In genomic region chr4:26584725-26585124, GRCh38 we compare ENCODE assay signal across 9 cellular contexts. TPM values are rescaled to one million over a fixed set of nuclear protein-coding genes. Genes with fewer than 3 reads are reported as not detected.
DNase-seq lines count a peak whose midpoint lies in the region; ATAC-seq and TF ChIP-seq lines count a peak whose summit lies in the region.
"Had no signal": no experiment of that assay in that cellular context is flagged by ENCODE, and none has a peak within 500 bp of the region (broad histone marks: within the 10 kb centered on the region; RNA-seq: fewer than 3 reads in every experiment).

No MANE protein-coding gene starts in this region.

- H3K79me2 ChIP-seq in ACC112 (ENCODE audit: control insufficient read depth, insufficient read depth, low read length, unreplicated experiment) = peaks cover 43% of the 10 kb centered on the region
- H3K79me2 ChIP-seq in mammary epithelial cell (ENCODE audit: insufficient read depth, low read length) = peaks cover 50% of the 10 kb centered on the region

- H3K9me3 ChIP-seq in IMR-90 (ENCODE audit: control insufficient read depth, insufficient read depth, low read length) = no peaks in the 10 kb centered on the region
- H3K9me3 ChIP-seq in mammary epithelial cell (replicated peaks; ENCODE audit: insufficient read depth, low read length) = no peaks in the 10 kb centered on the region
- H3K9me3 ChIP-seq in mucosa of rectum (ENCODE audit: control insufficient read depth in 2 of 2, low read length in 2 of 2) = no peaks in the 10 kb centered on the region

- no peak for TF ChIP-seq POLR2A in IMR-90 (IDR thresholded peaks at IDR 0.05; ENCODE audit: low read depth, low read length)

- H3K4me2 ChIP-seq in IMR-90 (ENCODE audit: low read depth, low read length) (peak overlapping the region; percentile 98), mammary epithelial cell (ENCODE audit: insufficient read depth, low read depth, low read length) (peak overlapping the region; percentile 72)

- no peak for TF ChIP-seq CTCF in IMR-90 (conservative IDR thresholded peaks at IDR 0.05; ENCODE audit: low read depth, low read length)
- TF ChIP-seq CTCF in mammary epithelial cell (conservative IDR thresholded peaks at IDR 0.05 in 1 of 2, IDR thresholded peaks at IDR 0.05 in 1 of 2; ENCODE audit: extremely low read depth in 1 of 2, insufficient read depth in 1 of 2, low read depth in 1 of 2, low read length in 2 of 2) = no peak

- peak overlapping the region; percentile 69 to 76 for H4K8ac ChIP-seq in IMR-90 (ENCODE audit: low read depth in 2 of 2, low read length in 2 of 2)

- H2AFZ ChIP-seq in ACC112 (ENCODE audit: low read length, unreplicated experiment) (peak overlapping the region; percentile 79), IMR-90 (replicated peaks; ENCODE audit: low read length, poor library complexity) (peak overlapping the region; percentile 95), mammary epithelial cell (ENCODE audit: low read depth, low read length) (peak overlapping the region; percentile 97)

- H3K14ac ChIP-seq in IMR-90 (replicated peaks; ENCODE audit: low read depth, low read length) = peak overlapping the region; percentile 30; the same call in 1 of the 2 replicates

- POLR2A ChIA-PET in IMR-90 (lab: Charles Lee; ENCODE audit: unreplicated experiment) = no interaction called here

- BruUV-seq in IMR-90 (replicated peaks; lab: Mats Ljungman, UMichigan) (no TSS peak), mammary epithelial cell (replicated peaks; lab: Mats Ljungman, UMichigan) (no TSS peak)

- CTCF ChIA-PET in IMR-90 (lab: Yijun Ruan, JAX) = no interaction called here
- CTCF ChIA-PET in mammary epithelial cell (lab: Charles Lee; ENCODE audit: low non-redundant PET) = no interaction called here

- DNase-seq in IMR-90 (no peak), mammary epithelial cell (no peak), NCI-H510A (lab: John Stamatoyannopoulos, UW) (no peak), DMS53 (lab: John Stamatoyannopoulos, UW) (no peak), ecto neural progenitor cell (ENCODE audit: low spot score) (no peak)
- DNase-seq: NCI-H1417 treated with DMSO at 0.1 percent for 48 hours had no signal

- peak overlapping the region; percentile 14 for H2BK5ac ChIP-seq in IMR-90 (ENCODE audit: low read depth, low read length, poor library complexity, severe bottlenecking)

- in situ Hi-C loops in IMR-90 (cut with MboI; ENCODE audit: low sequenced_read_pairs) = no loop called here
- in situ Hi-C loops in mammary epithelial cell (cut with MboI; ENCODE audit: low sequenced_read_pairs in 2 of 2) = no loop called here

- TF ChIP-seq RAD21 in IMR-90 (IDR thresholded peaks at IDR 0.05; ENCODE audit: low read length) = no peak

- dilution Hi-C loops in IMR-90 (cut with HindIII; ENCODE audit: low sequenced_read_pairs, unreplicated experiment) (no loop called here), mammary epithelial cell (cut with HindIII; ENCODE audit: low sequenced_read_pairs) (no loop called here)

- no peak for ATAC-seq in IMR-90 (ENCODE audit: low read depth)
- ATAC-seq in HG02981 (IDR thresholded peaks at IDR 0.05; ENCODE audit: unreplicated experiment) = no peak

- peak overlapping the region; percentile 9 for H3K23ac ChIP-seq in IMR-90 (ENCODE audit: low read depth, low read length)

- H3K56ac ChIP-seq in IMR-90 (ENCODE audit: extremely low read depth, insufficient read depth, low read length) = peak overlapping the region; percentile 63; the same call in 1 of the 2 replicates

- H3K27me3 ChIP-seq in ACC112 (ENCODE audit: insufficient read depth, low read length) (no peaks in the 10 kb centered on the region), IMR-90 (ENCODE audit: control insufficient read depth, insufficient read depth, low read length) (no peaks in the 10 kb centered on the region), mammary epithelial cell (ENCODE audit: insufficient read depth, low read length) (no peaks in the 10 kb centered on the region), mucosa of rectum (ENCODE audit: control insufficient read depth in 2 of 2, insufficient read depth in 2 of 2, low read length in 2 of 2) (no peaks in the 10 kb centered on the region)

- H3K79me1 ChIP-seq in IMR-90 (ENCODE audit: low read depth in 1 of 2, low read length in 2 of 2) = peaks cover 17 to 25% of the 10 kb centered on the region in 2 experiments; a peak in 3 of 4 replicates

- no peak overlapping the region for H2BK20ac ChIP-seq in IMR-90 (ENCODE audit: low read depth, low read length)

- H4K20me1 ChIP-seq in IMR-90 (ENCODE audit: insufficient read depth, low read length) (no peaks in the 10 kb centered on the region), mammary epithelial cell (ENCODE audit: insufficient read depth, low read length) (no peaks in the 10 kb centered on the region)

- H2AK9ac ChIP-seq in IMR-90 (replicated peaks; ENCODE audit: low read depth, low read length, poor library complexity) = no peak overlapping the region

- H3K9ac ChIP-seq in IMR-90 (ENCODE audit: low read depth, low read length) (peak overlapping the region; percentile 70), mammary epithelial cell (ENCODE audit: insufficient read depth, low read length) (peak overlapping the region; percentile 82), mucosa of rectum (ENCODE audit: low read depth in 1 of 2, low read length in 2 of 2) (peak overlapping the region in 1 of 2 donors; percentile 69)

- peaks cover 19% of the 10 kb centered on the region for H3K4me1 ChIP-seq in ACC112 (ENCODE audit: control insufficient read depth, insufficient read depth, low read length, unreplicated experiment)
- no peaks in the 10 kb centered on the region; the same call in 1 of the 2 replicates for H3K4me1 ChIP-seq in IMR-90 (ENCODE audit: control insufficient read depth, insufficient read depth, low read length)
- H3K4me1 ChIP-seq in mammary epithelial cell (ENCODE audit: insufficient read depth, low read length) = peaks cover 8% of the 10 kb centered on the region
- H3K4me1 ChIP-seq in mucosa of rectum (ENCODE audit: control insufficient read depth in 2 of 2, insufficient read depth in 2 of 2, low read length in 2 of 2) = peaks cover 0 to 5% of the 10 kb centered on the region in 2 donors

- H2BK15ac ChIP-seq in IMR-90 (ENCODE audit: low read depth, low read length) = peak overlapping the region; percentile 29; the same call in 1 of the 3 replicates

- intact Hi-C loops in IMR-90 (cut with micrococcal nuclease) = loop anchor here (2.0 to 5.0 kb wide), 3 partner anchors 126 to 423 kb away; partner anchors contain the start of gene STIM2
- intact Hi-C loops in mammary epithelial cell (cut with micrococcal nuclease) = loop anchor here (5.0 kb wide), 2 partner anchors 133 to 278 kb away; partner anchors contain the start of gene STIM2

- no peak overlapping the region for H2BK120ac ChIP-seq in IMR-90 (ENCODE audit: low read depth, low read length)

- H3K4me3 ChIP-seq in ACC112 (ENCODE audit: low read depth, low read length) (peak overlapping the region; percentile 94), IMR-90 (ENCODE audit: insufficient read depth, low read depth, low read length) (peak overlapping the region; percentile 76), mammary epithelial cell (replicated peaks in 1 of 3; ENCODE audit: insufficient read depth in 1 of 3, low read depth in 2 of 3, low read length in 3 of 3) (peak overlapping the region; percentile 80 to 87 (median 81)), mucosa of rectum (ENCODE audit: low read length in 2 of 2) (peak overlapping the region; percentile 82 to 88)

- H4K5ac ChIP-seq in IMR-90 (ENCODE audit: low read depth, low read length) = peak overlapping the region; percentile 81

- peak overlapping the region; percentile 52 for H3K4ac ChIP-seq in IMR-90 (ENCODE audit: low read depth, low read length)

- H2AK5ac ChIP-seq in IMR-90 (ENCODE audit: low read depth, low read length) = no peak overlapping the region

- H3K27ac ChIP-seq in ACC112 (ENCODE audit: low read depth, low read length) (peak overlapping the region; percentile 64), IMR-90 (ENCODE audit: insufficient read depth, low read length) (peak overlapping the region; percentile 69; the same call in 1 of the 2 replicates), mammary epithelial cell (ENCODE audit: insufficient read depth, low read depth, low read length) (peak overlapping the region; percentile 91), mucosa of rectum (ENCODE audit: low read depth in 2 of 2, low read length in 2 of 2) (no peak overlapping the region)

- peak overlapping the region; percentile 34; the same call in 1 of the 2 replicates for H4K91ac ChIP-seq in IMR-90 (ENCODE audit: insufficient read depth, low read depth, low read length)

- WGBS in IMR-90 (ENCODE audit: extremely low coverage in 2 of 2, insufficient read length in 1 of 2), 2 experiments = 0% methylated on average over 1 of the region's 4 CpGs; no CpG with 5 or more reads in 1 of the 2 experiments
- 21% methylated on average over 4 of the region's 4 CpGs for WGBS in mammary epithelial cell (ENCODE audit: low coverage, missing lambda C conversion rate)

- H3K9me1 ChIP-seq in IMR-90 (ENCODE audit: insufficient read depth, low read length) = 0 out of 2 replicates have a peak, but pooled peaks cover 4% of the 10 kb centered on the region

- H3K36me3 ChIP-seq in ACC112 (ENCODE audit: insufficient read depth, low read length) = no peaks in the 10 kb centered on the region
- no peaks in the 10 kb centered on the region for H3K36me3 ChIP-seq in IMR-90 (ENCODE audit: control insufficient read depth, insufficient read depth, low read length)
- no peaks in the 10 kb centered on the region for H3K36me3 ChIP-seq in mammary epithelial cell (ENCODE audit: insufficient read depth, low read length)
- no peaks in the 10 kb centered on the region for H3K36me3 ChIP-seq in mucosa of rectum (ENCODE audit: control insufficient read depth in 2 of 2, insufficient read depth in 2 of 2, low read length in 2 of 2)

- H3K18ac ChIP-seq in IMR-90 (ENCODE audit: low read depth, low read length) = no peak overlapping the region

TF ChIP-seq in IMR-90, 13 proteins besides CTCF, POLR2A, EP300 and RAD21 (continues in another document):
- no peak for TF ChIP-seq SMC3 (IDR thresholded peaks at IDR 0.05; ENCODE audit: low read depth, low read length)
- no peak for TF ChIP-seq ELK1 (IDR thresholded peaks at IDR 0.05; ENCODE audit: borderline replicate concordance, low read depth, low read length)

RNA-seq across cellular contexts. Expression of gene TBC1D19, which starts 0.8 kb away (rescaled TPM):
- total RNA-seq in IMR-90 (2012; rRNA removed) (17.6 and 31.4 TPM in 2 replicates), mammary epithelial cell (10 to 100 TPM; 13.6 to 34.0 TPM)
- polyA plus RNA-seq in IMR-90 (2012; rRNA removed) (6.6 and 9.9 TPM in 2 replicates), mammary epithelial cell (6.9 TPM)
- polyA plus RNA-seq in IMR-90 (2012; cell fraction: cytosol; rRNA removed) = 1.8 and 2.3 TPM in 2 replicates
- polyA plus RNA-seq in IMR-90 (2012; cell fraction: nucleus; rRNA removed; ENCODE audit: low replicate concordance) = 1.1 and 8.3 TPM in 2 replicates
- polyA minus RNA-seq in mammary epithelial cell = 16.5 TPM

Comparison
In these comparisons a context has a peak if more than half of its experiments do, and no peak if none do; other contexts are left out.
1. H3K27ac ChIP-seq: peak in ACC112 (single experiment), IMR-90 (single experiment) and mammary epithelial cell (single experiment); none in mucosa of rectum (0 of 2).
2. Peak in every context shown above with its lines, with median percentiles within 50 percentile points of each other: H2AFZ ChIP-seq and H3K4me3 ChIP-seq.